Comparison of ENCODE assay signal across 14 cellular contexts in the genomic region with DNA sequence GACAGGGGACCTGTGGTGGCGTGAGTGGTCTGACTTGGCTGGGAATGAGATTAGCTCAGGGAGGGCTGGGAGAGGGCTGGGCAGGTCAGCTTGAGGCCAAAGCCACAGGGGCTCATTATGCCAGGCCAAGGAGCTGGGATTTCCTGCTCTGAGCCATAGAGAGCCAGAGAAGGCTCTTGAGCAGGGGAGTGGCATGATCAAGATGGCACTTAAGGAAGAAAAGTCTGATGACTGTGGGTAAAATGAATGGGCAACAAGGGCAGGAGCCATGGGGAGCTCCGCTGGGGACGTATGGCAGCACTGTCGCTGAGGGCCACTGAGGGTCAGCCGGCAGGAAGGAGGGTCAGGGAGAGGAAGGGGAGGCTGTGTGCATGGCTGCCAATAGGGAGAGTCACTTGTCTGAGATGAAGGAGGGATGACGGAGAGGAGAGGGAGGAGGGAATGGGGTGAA. TPM values are rescaled to one million over a fixed set of nuclear protein-coding genes. Genes with fewer than 3 reads are reported as not detected.
"Had no signal": no experiment of that assay in that cellular context is flagged by ENCODE, and none has a peak within 500 bp of the region (broad histone marks: within the 10 kb centered on the region; RNA-seq: fewer than 3 reads in every experiment).

No MANE protein-coding gene starts in this region.

- H3K9me3 Mint-ChIP-seq: activated CD8-positive, alpha-beta T cell treated with anti-CD3 and anti-CD28 coated beads for 36 hours; activated naive CD8-positive, alpha-beta T cell treated with anti-CD3 and anti-CD28 coated beads for 36 hours; nephron had no signal

- H3K4me3 ChIP-seq: SJCRH30, thyroid gland had no signal

- H3K27me3 Mint-ChIP-seq: activated CD8-positive, alpha-beta T cell treated with anti-CD3 and anti-CD28 coated beads for 36 hours; activated naive CD8-positive, alpha-beta T cell treated with anti-CD3 and anti-CD28 coated beads for 36 hours had no signal

- H3K27me3 ChIP-seq: brain microvascular endothelial cell, SJCRH30, thyroid gland had no signal

- H3K4me1 ChIP-seq: SJCRH30 had no signal

- ATAC-seq: activated CD8-positive, alpha-beta T cell treated with anti-CD3 and anti-CD28 coated beads for 36 hours; left cardiac atrium had no signal

- H3K27ac Mint-ChIP-seq: activated CD8-positive, alpha-beta T cell treated with anti-CD3 and anti-CD28 coated beads for 36 hours; activated naive CD8-positive, alpha-beta T cell treated with anti-CD3 and anti-CD28 coated beads for 36 hours had no signal

- H3K4me3 Mint-ChIP-seq: activated CD8-positive, alpha-beta T cell treated with anti-CD3 and anti-CD28 coated beads for 36 hours; activated naive CD8-positive, alpha-beta T cell treated with anti-CD3 and anti-CD28 coated beads for 36 hours; nephron had no signal

- H3K36me3 Mint-ChIP-seq: activated naive CD8-positive, alpha-beta T cell treated with anti-CD3 and anti-CD28 coated beads for 36 hours had no signal

- H3K36me3 ChIP-seq: brain microvascular endothelial cell, SJCRH30, thyroid gland had no signal

- H3K4me1 Mint-ChIP-seq: activated naive CD8-positive, alpha-beta T cell treated with anti-CD3 and anti-CD28 coated beads for 36 hours had no signal

- DNase-seq: activated CD8-positive, alpha-beta T cell treated with anti-CD3 and anti-CD28 coated beads for 36 hours; activated naive CD8-positive, alpha-beta T cell treated with anti-CD3 and anti-CD28 coated beads for 36 hours; brain microvascular endothelial cell; left cardiac atrium; mesenchymal stem cell; SJCRH30; thyroid gland had no signal

- H3K9me3 ChIP-seq: SJCRH30, thyroid gland had no signal

- H3K27ac ChIP-seq: brain microvascular endothelial cell, SJCRH30, thyroid gland had no signal

RNA-seq across cellular contexts. Expression of gene ANTXRL, which starts 5.8 kb away (rescaled TPM):
- total RNA-seq: activated CD8-positive, alpha-beta T cell treated with anti-CD3 and anti-CD28 coated beads for 36 hours; activated naive CD8-positive, alpha-beta T cell treated with anti-CD3 and anti-CD28 coated beads for 36 hours; cerebellum; dermis microvascular lymphatic vessel endothelial cell; glomerular endothelial cell; left cardiac atrium; osteoblast; renal cortical epithelial cell; SJCRH30; T-helper 2 cell treated with Interferon-gamma antibody and Interleukin-4, amounts not matched to agents 100 ng/mL and 5 ng/mL, for 36 hours; thyroid gland had no signal
